ENCODE assay signal across 17 cellular contexts in the genomic region with DNA sequence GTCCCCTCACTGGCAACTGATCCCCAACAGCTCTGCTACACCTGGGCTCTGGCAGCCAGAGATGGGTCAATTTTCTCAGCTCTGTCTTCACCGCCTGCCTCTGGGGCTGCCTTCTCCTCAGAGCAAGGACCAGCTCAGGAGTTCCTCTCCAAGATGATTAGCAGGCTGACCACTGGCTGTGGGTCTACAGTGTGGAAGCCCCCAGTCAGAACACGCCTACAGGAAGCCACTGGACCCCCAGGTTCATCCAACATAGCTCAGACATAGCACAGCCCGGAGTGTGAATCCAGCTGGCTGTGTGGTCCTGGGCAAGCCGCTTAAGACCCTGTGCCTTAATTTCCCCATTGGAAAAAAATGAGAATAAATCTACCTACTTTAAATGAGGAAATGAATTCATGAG. TPM values are rescaled to one million over a fixed set of nuclear protein-coding genes. Genes with fewer than 3 reads are reported as not detected.
DNase-seq lines count a peak whose midpoint lies in the region; ATAC-seq and TF ChIP-seq lines count a peak whose summit lies in the region.
"Had no signal": no experiment of that assay in that cellular context is flagged by ENCODE, and none has a peak within 500 bp of the region (broad histone marks: within the 10 kb centered on the region; RNA-seq: fewer than 3 reads in every experiment).

No MANE protein-coding gene starts in this region.

- H3K27me3 Mint-ChIP-seq in stimulated activated naive CD8-positive, alpha-beta T cell treated with anti-CD3 and anti-CD28 coated beads, Interleukin-15, amount 100 ng/mL, for 72 hours, result no peaks in the 10 kb centered on the region

- H3K4me3 ChIP-seq in mesodermal cell (ENCODE audit: extremely low read depth, insufficient read depth, low read length, poor library complexity, severe bottlenecking) (peak overlapping the region; percentile 53), Karpas-422 (ENCODE audit: low read length) (no peak overlapping the region), left lung (no peak overlapping the region)
- H3K4me3 ChIP-seq: GM12878, GM23248, PC-9 had no signal

- H4K20me1 ChIP-seq in Karpas-422 (ENCODE audit: insufficient read depth, low read depth, low read length), result peaks cover 5% of the 10 kb centered on the region; the same call in 1 of the 2 replicates

- H3K79me2 ChIP-seq in Karpas-422 (ENCODE audit: low read length), result no peaks in the 10 kb centered on the region

- H3K4me1 ChIP-seq in mesodermal cell (ENCODE audit: control insufficient read depth, insufficient read depth, low read length, poor library complexity, severe bottlenecking), result peaks cover 43% of the 10 kb centered on the region
- H3K4me1 ChIP-seq in Karpas-422 (ENCODE audit: low read length), result peaks cover 4% of the 10 kb centered on the region
- H3K4me1 ChIP-seq in left lung, result peaks cover 48 to 62% of the 10 kb centered on the region in 2 donors

- H3K27me3 ChIP-seq in Karpas-422 (ENCODE audit: low read length), result no peaks in the 10 kb centered on the region
- H3K27me3 ChIP-seq in left lung, result peaks cover 0 to 21% of the 10 kb centered on the region in 2 donors

- H3K9me2 ChIP-seq in Karpas-422 (replicated peaks; ENCODE audit: insufficient read depth, low read length), result no peaks in the 10 kb centered on the region

- H3K4me3 Mint-ChIP-seq in stimulated activated naive CD8-positive, alpha-beta T cell treated with anti-CD3 and anti-CD28 coated beads, Interleukin-15, amount 100 ng/mL, for 72 hours, result no peak overlapping the region

- DNase-seq in stimulated activated naive CD8-positive, alpha-beta T cell treated with anti-CD3 and anti-CD28 coated beads, Interleukin-15, amount 100 ng/mL, for 72 hours, result no peak
- DNase-seq in stimulated activated naive CD8-positive, alpha-beta T cell treated with anti-CD3 and anti-CD28 coated beads, Interleukin-15, Interleukin-2, amounts not matched to agents 100 U/mL and 50 U/mL, for 24 hours, result no peak
- DNase-seq in sciatic nerve (ENCODE audit: low spot score) (peak; percentile 51), Karpas-422 (no peak), GM20000 (ENCODE audit: low spot score) (no peak), left lung (no peak)
- DNase-seq: DMS79, GM23248, KG1, NCI-H1105 treated with DMSO at 0.1 percent for 48 hours, NCI-H187 treated with DMSO at 0.1 percent for 48 hours, NCI-H774, PC-9 had no signal

- no peak overlapping the region for H3K4me2 ChIP-seq in Karpas-422 (ENCODE audit: low read depth, low read length, poor library complexity, severe bottlenecking)
- H3K4me2 ChIP-seq: PC-9 had no signal

- H2AFZ ChIP-seq in Karpas-422 (ENCODE audit: low read length), result no peak overlapping the region
- H2AFZ ChIP-seq: GM23248, PC-9 had no signal

- peak overlapping the region; percentile 37 for H3K27ac ChIP-seq in mesodermal cell (ENCODE audit: low read depth, low read length, severe bottlenecking)
- no peak overlapping the region for H3K27ac ChIP-seq in Karpas-422 (ENCODE audit: low read length)
- no peak overlapping the region for H3K27ac ChIP-seq in left lung
- H3K27ac ChIP-seq: HL-60, PC-9 had no signal

- TF ChIP-seq CTCF in GM20000 (IDR thresholded peaks at IDR 0.05; ENCODE audit: extremely low read depth, missing control alignments), result no peak
- no peak for TF ChIP-seq CTCF in left lung (IDR thresholded peaks at IDR 0.05)

- peaks cover 88% of the 10 kb centered on the region for H3K36me3 ChIP-seq in mesodermal cell (ENCODE audit: control insufficient read depth, insufficient read depth, low read length)
- no peaks in the 10 kb centered on the region for H3K36me3 ChIP-seq in Karpas-422 (ENCODE audit: insufficient read depth, low read length)
- H3K36me3 ChIP-seq in left lung, result no peaks in the 10 kb centered on the region

- 96 to 100% methylated on average over 3 of the region's 4 CpGs for WGBS in mesodermal cell (ENCODE audit: insufficient coverage in 2 of 2), 2 experiments

- H3K9ac ChIP-seq in Karpas-422 (ENCODE audit: low read length), result no peak overlapping the region

- H3K9me3 Mint-ChIP-seq in stimulated activated naive CD8-positive, alpha-beta T cell treated with anti-CD3 and anti-CD28 coated beads, Interleukin-15, amount 100 ng/mL, for 72 hours, result no peaks in the 10 kb centered on the region

- H3K27ac Mint-ChIP-seq in stimulated activated naive CD8-positive, alpha-beta T cell treated with anti-CD3 and anti-CD28 coated beads, Interleukin-15, amount 100 ng/mL, for 72 hours, result peak overlapping the region; percentile 70 to 80

- H3K9me3 ChIP-seq in mesodermal cell (ENCODE audit: control insufficient read depth, low read length) (no peaks in the 10 kb centered on the region), Karpas-422 (ENCODE audit: low read length) (no peaks in the 10 kb centered on the region), left lung (no peaks in the 10 kb centered on the region)

- ATAC-seq in stimulated activated naive CD8-positive, alpha-beta T cell treated with anti-CD3 and anti-CD28 coated beads, Interleukin-15, amount 100 ng/mL, for 72 hours, result no peak
- no peak for ATAC-seq in stimulated activated naive CD8-positive, alpha-beta T cell treated with anti-CD3 and anti-CD28 coated beads, Interleukin-15, Interleukin-2, amounts not matched to agents 100 U/mL and 50 U/mL, for 24 hours
- ATAC-seq in sciatic nerve (no peak), GM21381 (IDR thresholded peaks at IDR 0.05; ENCODE audit: unreplicated experiment) (no peak), left lung (no peak)
- ATAC-seq: GM12878 had no signal

- peaks cover 31% of the 10 kb centered on the region for H3K4me1 Mint-ChIP-seq in stimulated activated naive CD8-positive, alpha-beta T cell treated with anti-CD3 and anti-CD28 coated beads, Interleukin-15, amount 100 ng/mL, for 72 hours

- intact Hi-C loops in sciatic nerve (cut with DNase I), result no loop called here
- intact Hi-C loops in left lung (cut with DNase I), result no loop called here

RNA-seq across cellular contexts. Expression of a gene that starts 4.9 kb away (rescaled TPM):
- 710 TPM for polyA plus RNA-seq in mesodermal cell (2013, experiment 1 of 2)
- 670 TPM for polyA plus RNA-seq in mesodermal cell (2013, experiment 2 of 2)
- total RNA-seq in sciatic nerve (22.6 TPM), left lung (100 to 1,000 TPM in 1 of 2 donors, 10 to 100 TPM in 1; 41.8 to 108 TPM)
- 3.2 and 3.4 TPM in 2 replicates for total RNA-seq in Karpas-422 (2014; rRNA removed; shearing (Covaris generic); ENCODE audit: low replicate concordance)

RNA-seq across cellular contexts. Expression of a gene that starts 18.9 kb away (rescaled TPM):
- polyA plus RNA-seq in mesodermal cell (2013, experiment 1 of 2), result 107 TPM
- 90.5 TPM for polyA plus RNA-seq in mesodermal cell (2013, experiment 2 of 2)
- total RNA-seq in sciatic nerve (42.6 TPM), left lung (10 to 100 TPM; 76.5 to 85.2 TPM)
- total RNA-seq in Karpas-422 (2014; rRNA removed; shearing (Covaris generic); ENCODE audit: low replicate concordance), result 75.5 and 87.6 TPM in 2 replicates

RNA-seq across cellular contexts. Expression of a gene that starts 34.1 kb away (rescaled TPM):
- polyA plus RNA-seq in mesodermal cell (2013, experiment 1 of 2), result 32.8 TPM
- polyA plus RNA-seq in mesodermal cell (2013, experiment 2 of 2), result 34.7 TPM
- total RNA-seq in sciatic nerve, result 31.2 TPM
- total RNA-seq in Karpas-422 (2014; rRNA removed; shearing (Covaris generic); ENCODE audit: low replicate concordance), result 39.5 and 46.9 TPM in 2 replicates
- 10 to 100 TPM; 47.3 to 48.8 TPM for total RNA-seq in left lung

RNA-seq across cellular contexts. Expression of a gene that starts 34.2 kb away (rescaled TPM):
- polyA plus RNA-seq in mesodermal cell (2013, experiment 1 of 2), result 64.5 TPM
- polyA plus RNA-seq in mesodermal cell (2013, experiment 2 of 2), result 59.6 TPM
- total RNA-seq in sciatic nerve, result 28.1 TPM
- 37.7 and 70.6 TPM in 2 replicates for total RNA-seq in Karpas-422 (2014; rRNA removed; shearing (Covaris generic); ENCODE audit: low replicate concordance)
- total RNA-seq in left lung, result 10 to 100 TPM; 48.6 to 51.5 TPM

RNA-seq across cellular contexts. Expression of a gene that starts 55.0 kb away (rescaled TPM):
- polyA plus RNA-seq in mesodermal cell (2013, experiment 1 of 2), result 10.6 TPM
- polyA plus RNA-seq in mesodermal cell (2013, experiment 2 of 2), result 12.0 TPM
- total RNA-seq in sciatic nerve (14.3 TPM), left lung (1 to 10 TPM; 5.2 to 9.3 TPM)
- total RNA-seq in Karpas-422 (2014; rRNA removed; shearing (Covaris generic); ENCODE audit: low replicate concordance), result 5.9 and 25.7 TPM in 2 replicates
